ENCODE assay signal across 15 cellular contexts in genomic region chr2:144495227-144495933, GRCh38. TPM values are rescaled to one million over a fixed set of nuclear protein-coding genes. Genes with fewer than 3 reads are reported as not detected.
DNase-seq lines count a peak whose midpoint lies in the region; ATAC-seq and TF ChIP-seq lines count a peak whose summit lies in the region.
"Had no signal": no experiment of that assay in that cellular context is flagged by ENCODE, and none has a peak within 500 bp of the region (broad histone marks: within the 10 kb centered on the region; RNA-seq: fewer than 3 reads in every experiment).

No MANE protein-coding gene starts in this region.

- no peak for TF ChIP-seq CTCF in left ventricle myocardium inferior (IDR thresholded peaks at IDR 0.05; ENCODE audit: borderline replicate concordance)

- peak overlapping the region; percentile 74 for H3K27ac Mint-ChIP-seq in activated T-cell treated with anti-CD3 and anti-CD28 coated beads, Interleukin-2, amount 50 U/mL, for 72 hours
- no peak overlapping the region for H3K27ac Mint-ChIP-seq in activated T-cell treated with anti-CD3 and anti-CD28 coated beads, Interleukin-2, amount 50 U/mL, for 24 hours
- H3K27ac Mint-ChIP-seq in activated naive CD4-positive, alpha-beta T cell treated with anti-CD3 and anti-CD28 coated beads for 36 hours: no peak overlapping the region
- H3K27ac Mint-ChIP-seq: activated CD4-positive, alpha-beta T cell treated with anti-CD3 and anti-CD28 coated beads, Interleukin-2, amount 10 ng/mL, durations not matched to agents 24 days and 14 days; stimulated activated naive CD8-positive, alpha-beta T cell treated with anti-CD3 and anti-CD28 coated beads, Interleukin-15, Interleukin-2, amounts not matched to agents 100 ng/mL and 50 ng/mL, for 24 hours had no signal

- peak overlapping the region in 1 of 2 donors; percentile 58 for H3K4me3 Mint-ChIP-seq in activated T-cell treated with anti-CD3 and anti-CD28 coated beads, Interleukin-2, amount 50 U/mL, for 72 hours
- H3K4me3 Mint-ChIP-seq in activated T-cell treated with anti-CD3 and anti-CD28 coated beads, Interleukin-2, amount 50 U/mL, for 24 hours: no peak overlapping the region
- H3K4me3 Mint-ChIP-seq in activated naive CD4-positive, alpha-beta T cell treated with anti-CD3 and anti-CD28 coated beads for 36 hours: no peak overlapping the region
- H3K4me3 Mint-ChIP-seq: activated CD4-positive, alpha-beta T cell treated with anti-CD3 and anti-CD28 coated beads, Interleukin-2, amount 10 ng/mL, durations not matched to agents 24 days and 14 days; stimulated activated naive CD8-positive, alpha-beta T cell treated with anti-CD3 and anti-CD28 coated beads, Interleukin-15, Interleukin-2, amounts not matched to agents 100 ng/mL and 50 ng/mL, for 24 hours; T-cell had no signal

- CTCF ChIA-PET in activated naive CD4-positive, alpha-beta T cell treated with anti-CD3 and anti-CD28 coated beads for 36 hours (lab: Charles Lee): no interaction called here

- intact Hi-C loops in left ventricle myocardium inferior (cut with micrococcal nuclease): no loop called here
- intact Hi-C loops in activated naive CD4-positive, alpha-beta T cell treated with anti-CD3 and anti-CD28 coated beads for 36 hours (cut with micrococcal nuclease): no loop called here

- DNase-seq in activated T-cell treated with anti-CD3 and anti-CD28 coated beads, Interleukin-2, amount 50 U/mL, for 72 hours: no peak
- no peak for DNase-seq in activated T-cell treated with anti-CD3 and anti-CD28 coated beads, Interleukin-2, amount 50 U/mL, for 24 hours
- no peak for DNase-seq in left ventricle myocardium inferior
- peak; percentile 66 for DNase-seq in pons (ENCODE audit: low spot score)
- no peak for DNase-seq in NCI-H69 (lab: John Stamatoyannopoulos, UW)
- DNase-seq in activated naive CD4-positive, alpha-beta T cell treated with anti-CD3 and anti-CD28 coated beads for 36 hours: no peak
- DNase-seq in hypothalamus (lab: John Stamatoyannopoulos, UW): no peak
- DNase-seq: activated CD4-positive, alpha-beta T cell treated with anti-CD3 and anti-CD28 coated beads, Interleukin-2, amount 10 ng/mL, durations not matched to agents 24 days and 14 days; activated effector memory CD4-positive, alpha-beta T cell treated with Interleukin-2 at 50 U/mL for 16 hours; MG63; occipital lobe; T-cell had no signal

- H3K27me3 ChIP-seq in left ventricle myocardium inferior (ENCODE audit: low read depth): no peaks in the 10 kb centered on the region
- H3K27me3 ChIP-seq: MG63 had no signal

- H3K4me1 Mint-ChIP-seq in activated T-cell treated with anti-CD3 and anti-CD28 coated beads, Interleukin-2, amount 50 U/mL, for 72 hours (ENCODE audit: low read depth): peaks cover 27% of the 10 kb centered on the region
- peaks cover 33% of the 10 kb centered on the region for H3K4me1 Mint-ChIP-seq in activated T-cell treated with anti-CD3 and anti-CD28 coated beads, Interleukin-2, amount 50 U/mL, for 24 hours (ENCODE audit: low read depth)
- H3K4me1 Mint-ChIP-seq in activated naive CD4-positive, alpha-beta T cell treated with anti-CD3 and anti-CD28 coated beads for 36 hours (ENCODE audit: low read depth): peaks cover 12% of the 10 kb centered on the region

- H3K27ac ChIP-seq in left ventricle myocardium inferior (replicated peaks): peak overlapping the region; percentile 57
- H3K27ac ChIP-seq: 22Rv1 had no signal

- H3K4me3 ChIP-seq in left ventricle myocardium inferior: no peak overlapping the region
- H3K4me3 ChIP-seq: MG63 had no signal

- no peaks in the 10 kb centered on the region for H3K9me3 Mint-ChIP-seq in activated T-cell treated with anti-CD3 and anti-CD28 coated beads, Interleukin-2, amount 50 U/mL, for 72 hours
- H3K9me3 Mint-ChIP-seq in activated T-cell treated with anti-CD3 and anti-CD28 coated beads, Interleukin-2, amount 50 U/mL, for 24 hours: no peaks in the 10 kb centered on the region
- H3K9me3 Mint-ChIP-seq in activated naive CD4-positive, alpha-beta T cell treated with anti-CD3 and anti-CD28 coated beads for 36 hours: no peaks in the 10 kb centered on the region
- H3K9me3 Mint-ChIP-seq: activated CD4-positive, alpha-beta T cell treated with anti-CD3 and anti-CD28 coated beads, Interleukin-2, amount 10 ng/mL, durations not matched to agents 24 days and 14 days; stimulated activated naive CD8-positive, alpha-beta T cell treated with anti-CD3 and anti-CD28 coated beads, Interleukin-15, Interleukin-2, amounts not matched to agents 100 ng/mL and 50 ng/mL, for 24 hours; T-cell had no signal

- no peaks in the 10 kb centered on the region for H3K9me3 ChIP-seq in left ventricle myocardium inferior (replicated peaks)
- H3K9me3 ChIP-seq: MG63 had no signal

- H3K36me3 Mint-ChIP-seq in activated T-cell treated with anti-CD3 and anti-CD28 coated beads, Interleukin-2, amount 50 U/mL, for 72 hours (ENCODE audit: insufficient read depth in 2 of 2): peaks cover 0 to 3% of the 10 kb centered on the region in 2 donors
- peaks cover 15% of the 10 kb centered on the region for H3K36me3 Mint-ChIP-seq in activated T-cell treated with anti-CD3 and anti-CD28 coated beads, Interleukin-2, amount 50 U/mL, for 24 hours (ENCODE audit: low read depth)
- H3K36me3 Mint-ChIP-seq in activated naive CD4-positive, alpha-beta T cell treated with anti-CD3 and anti-CD28 coated beads for 36 hours (ENCODE audit: low read depth): no peaks in the 10 kb centered on the region
- H3K36me3 Mint-ChIP-seq: T-cell had no signal

- peaks cover 6% of the 10 kb centered on the region for H3K27me3 Mint-ChIP-seq in activated T-cell treated with anti-CD3 and anti-CD28 coated beads, Interleukin-2, amount 50 U/mL, for 72 hours (ENCODE audit: low read depth)
- no peaks in the 10 kb centered on the region for H3K27me3 Mint-ChIP-seq in activated T-cell treated with anti-CD3 and anti-CD28 coated beads, Interleukin-2, amount 50 U/mL, for 24 hours
- peaks cover 4% of the 10 kb centered on the region for H3K27me3 Mint-ChIP-seq in activated naive CD4-positive, alpha-beta T cell treated with anti-CD3 and anti-CD28 coated beads for 36 hours (ENCODE audit: low read depth)
- H3K27me3 Mint-ChIP-seq: activated CD4-positive, alpha-beta T cell treated with anti-CD3 and anti-CD28 coated beads, Interleukin-2, amount 10 ng/mL, durations not matched to agents 24 days and 14 days; stimulated activated naive CD8-positive, alpha-beta T cell treated with anti-CD3 and anti-CD28 coated beads, Interleukin-15, Interleukin-2, amounts not matched to agents 100 ng/mL and 50 ng/mL, for 24 hours had no signal

- no peak for ATAC-seq in activated T-cell treated with anti-CD3 and anti-CD28 coated beads, Interleukin-2, amount 50 U/mL, for 72 hours (replicated peaks in 1 of 2)
- no peak for ATAC-seq in HG03196 (IDR thresholded peaks at IDR 0.05; ENCODE audit: unreplicated experiment)
- ATAC-seq: T-cell had no signal

- H3K36me3 ChIP-seq in left ventricle myocardium inferior: peaks cover 6% of the 10 kb centered on the region

- peaks cover 63% of the 10 kb centered on the region for H3K4me1 ChIP-seq in left ventricle myocardium inferior

RNA-seq across cellular contexts. Expression of gene ZEB2, which starts 24.5 kb away (rescaled TPM):
- total RNA-seq in activated T-cell treated with anti-CD3 and anti-CD28 coated beads, Interleukin-2, amount 50 U/mL, for 72 hours: 10 to 100 TPM; 22.5 to 58.2 TPM
- 89.1 TPM for total RNA-seq in left ventricle myocardium inferior
- 1 to 10 TPM; 4.3 to 4.9 TPM for total RNA-seq in activated naive CD4-positive, alpha-beta T cell treated with anti-CD3 and anti-CD28 coated beads for 36 hours
